Comparison of ENCODE assay signal across 8 cellular contexts in the genomic region with DNA sequence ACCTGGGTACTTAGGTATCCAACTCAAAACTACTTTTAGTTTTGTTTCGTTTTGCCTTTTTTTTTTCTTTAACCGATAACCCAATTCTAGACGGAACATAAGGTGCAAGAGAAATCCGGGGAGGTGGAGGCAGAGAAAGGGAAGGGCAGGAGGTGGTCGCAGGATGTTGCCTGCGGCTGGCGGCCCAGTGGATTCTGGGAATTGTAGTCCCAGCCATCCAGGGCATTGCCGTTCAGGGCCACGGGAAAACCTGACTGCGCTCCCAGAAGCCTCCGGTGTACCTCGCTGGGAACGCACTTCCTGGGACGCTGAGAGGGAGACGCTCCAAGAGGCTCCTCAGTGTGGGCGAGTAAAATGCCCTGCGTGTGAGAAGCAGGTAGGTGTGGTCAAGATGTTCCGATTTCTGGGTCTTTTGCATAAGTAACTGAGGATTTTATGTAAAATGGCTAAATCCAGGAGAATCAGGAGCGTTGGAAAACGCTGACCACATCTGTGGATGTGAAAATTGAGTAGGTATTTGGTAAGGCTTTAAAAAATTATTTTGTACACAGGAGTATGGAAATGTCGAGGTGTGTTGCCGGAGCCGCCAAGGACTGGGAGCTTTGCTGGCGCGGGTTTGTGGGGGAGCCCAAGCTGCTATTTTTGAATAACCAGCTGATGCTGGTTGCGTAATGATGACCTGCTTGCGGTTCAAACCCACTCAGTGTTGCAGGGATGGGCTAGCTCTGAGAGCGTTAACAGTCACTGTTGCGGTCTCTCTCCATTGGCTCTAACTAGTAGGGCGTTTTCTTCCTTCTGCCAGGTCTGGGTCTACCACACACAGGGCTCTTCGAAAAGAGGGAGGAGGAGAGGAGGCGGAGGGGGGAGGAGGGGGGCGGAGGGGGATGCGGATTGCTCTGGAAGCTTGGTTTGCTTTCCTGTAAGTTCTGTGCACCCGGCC. TPM values are rescaled to one million over a fixed set of nuclear protein-coding genes. Genes with fewer than 3 reads are reported as not detected.
DNase-seq lines count a peak whose midpoint lies in the region; ATAC-seq and TF ChIP-seq lines count a peak whose summit lies in the region.

CLDN12 (plus strand) TSS at position 288 of the 940 bp plus-strand sequence. CDS start 9,216 bp downstream, outside the sequence.

- H3K9me3 ChIP-seq in thymus (ENCODE audit: control insufficient read depth), result no peaks in the 10 kb centered on the region

- H3K27ac Mint-ChIP-seq in activated naive CD8-positive, alpha-beta T cell treated with anti-CD3 and anti-CD28 coated beads for 36 hours, result peak within 1 kb of the TSS; percentile 93
- H3K27ac Mint-ChIP-seq in osteocyte (ENCODE audit: unreplicated experiment), result peak within 1 kb of the TSS; percentile 97

- H3K27me3 ChIP-seq in thymus (ENCODE audit: control insufficient read depth, insufficient read depth), result no peaks in the 10 kb centered on the region

- H3K27ac ChIP-seq in thymus (ENCODE audit: low read depth), result peak within 1 kb of the TSS; percentile 22

- H3K4me3 ChIP-seq in thymus (ENCODE audit: low read length), result peak within 1 kb of the TSS; percentile 68

- H3K9me3 Mint-ChIP-seq in activated naive CD8-positive, alpha-beta T cell treated with anti-CD3 and anti-CD28 coated beads for 36 hours, result peaks cover 15% of the 10 kb centered on the region
- H3K9me3 Mint-ChIP-seq in osteocyte (ENCODE audit: unreplicated experiment), result peaks cover 12% of the 10 kb centered on the region

- peak within 1 kb of the TSS; percentile 95 for H3K4me3 Mint-ChIP-seq in activated naive CD8-positive, alpha-beta T cell treated with anti-CD3 and anti-CD28 coated beads for 36 hours
- peak within 1 kb of the TSS; percentile 87 for H3K4me3 Mint-ChIP-seq in osteocyte (ENCODE audit: unreplicated experiment)

- no peaks in the 10 kb centered on the region for H3K36me3 ChIP-seq in thymus (ENCODE audit: control insufficient read depth, insufficient read depth)

- peaks cover 15% of the 10 kb centered on the region for H3K4me1 Mint-ChIP-seq in activated naive CD8-positive, alpha-beta T cell treated with anti-CD3 and anti-CD28 coated beads for 36 hours
- peaks cover 19% of the 10 kb centered on the region for H3K4me1 Mint-ChIP-seq in osteocyte (ENCODE audit: unreplicated experiment)

- under 1% methylated on average over 35 of the region's 35 CpGs for WGBS in thymus

- intact Hi-C loops in Right ventricle myocardium inferior (cut with DNase I), result loop anchor here (2.0 kb wide), 1 partner anchor 59 kb away; no protein-coding TSS in a partner anchor

- peak; percentile 97 for ATAC-seq in HG02610 (IDR thresholded peaks at IDR 0.05; ENCODE audit: unreplicated experiment)
- peak; percentile 96 for ATAC-seq in Right ventricle myocardium inferior

- no peaks in the 10 kb centered on the region for H3K4me1 ChIP-seq in thymus (ENCODE audit: control insufficient read depth, insufficient read depth, low read length)

- peak; percentile 78 for DNase-seq in GM10266 (ENCODE audit: extremely low spot score)
- DNase-seq in NCI-H1092 (lab: John Stamatoyannopoulos, UW), result peak; percentile 94
- peak; percentile 89 for DNase-seq in SKM-1 (lab: John Stamatoyannopoulos, UW; ENCODE audit: unreplicated experiment)
- peak; percentile 81 for DNase-seq in activated naive CD8-positive, alpha-beta T cell treated with anti-CD3 and anti-CD28 coated beads for 36 hours
- peak; percentile 89 for DNase-seq in Right ventricle myocardium inferior (ENCODE audit: missing footprints)
- DNase-seq in osteocyte (ENCODE audit: extremely low spot score, unreplicated experiment), result peak; percentile 90

- no peak for TF ChIP-seq CTCF in GM10266 (IDR thresholded peaks at IDR 0.05; ENCODE audit: control insufficient read depth, insufficient read depth, low read depth, missing control alignments)
- TF ChIP-seq CTCF in osteocyte (IDR thresholded peaks at IDR 0.05), result no peak

- peaks cover 15% of the 10 kb centered on the region for H3K36me3 Mint-ChIP-seq in activated naive CD8-positive, alpha-beta T cell treated with anti-CD3 and anti-CD28 coated beads for 36 hours
- H3K36me3 Mint-ChIP-seq in osteocyte (ENCODE audit: unreplicated experiment), result peaks cover 8% of the 10 kb centered on the region

- H3K27me3 Mint-ChIP-seq in activated naive CD8-positive, alpha-beta T cell treated with anti-CD3 and anti-CD28 coated beads for 36 hours, result peaks cover 3% of the 10 kb centered on the region
- peaks cover 25% of the 10 kb centered on the region for H3K27me3 Mint-ChIP-seq in osteocyte (ENCODE audit: unreplicated experiment)

RNA-seq across cellular contexts. Expression of gene CLDN12, which starts in this region (rescaled TPM):
- 1 to 10 TPM; 6.2 to 7.2 TPM for total RNA-seq in activated naive CD8-positive, alpha-beta T cell treated with anti-CD3 and anti-CD28 coated beads for 36 hours
- total RNA-seq in Right ventricle myocardium inferior (34.1 TPM), osteocyte (20.9 and 28.9 TPM in 2 replicates)
- 12.7 TPM for polyA plus RNA-seq in thymus

Comparison
In these comparisons a context has a peak if more than half of its experiments do, and no peak if none do; other contexts are left out.
1. Peak in every context shown above with its lines: DNase-seq, ATAC-seq, H3K4me3 ChIP-seq and H3K27ac ChIP-seq.